Comparison of ENCODE assay signal across 25 cellular contexts in the genomic region with DNA sequence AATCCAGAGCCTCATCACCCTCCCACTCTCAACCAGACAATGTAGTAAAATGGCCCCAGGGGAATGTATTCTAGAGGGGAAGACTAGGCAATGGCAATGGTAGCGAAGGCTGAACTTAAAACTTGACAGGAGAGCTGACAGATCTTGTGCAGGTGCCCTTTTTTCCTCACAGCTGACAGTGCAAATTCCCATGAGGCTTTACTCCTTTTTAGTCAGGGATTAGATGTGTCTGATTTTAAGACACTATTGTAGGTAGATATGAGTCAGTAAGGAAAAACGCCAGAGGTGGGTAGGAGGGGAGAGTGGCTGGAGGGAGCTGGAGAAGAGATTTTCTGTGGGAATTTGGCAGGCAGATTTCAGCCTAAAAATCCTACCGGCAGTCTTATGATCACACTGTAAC. TPM values are rescaled to one million over a fixed set of nuclear protein-coding genes. Genes with fewer than 3 reads are reported as not detected.
"Had no signal": no experiment of that assay in that cellular context is flagged by ENCODE, and none has a peak within 500 bp of the region (broad histone marks: within the 10 kb centered on the region; RNA-seq: fewer than 3 reads in every experiment).

No MANE protein-coding gene starts in this region.

- DNase-seq: activated CD4-positive, alpha-beta T cell treated with anti-CD3 and anti-CD28 coated beads for 1 hour; activated CD4-positive, alpha-beta T cell treated with anti-CD3 and anti-CD28 coated beads, Interleukin-2, amount 10 ng/mL, durations not matched to agents 24 days and 14 days; activated CD4-positive, alpha-beta T cell treated with anti-CD3 and anti-CD28 coated beads, Interleukin-2, amount 50 U/mL, for 48 hours; activated CD8-positive, alpha-beta memory T cell treated with anti-CD3 and anti-CD28 coated beads, Interleukin-2, amount 10 ng/mL, durations not matched to agents 7 days and 5 days; activated effector memory CD4-positive, alpha-beta T cell treated with Interleukin-2 at 50 U/mL for 16 hours; activated naive CD4-positive, alpha-beta T cell; activated T-cell treated with anti-CD3 and anti-CD28 coated beads, Interleukin-2, amount 50 U/mL, for 24 hours; aorta; central memory CD4-positive, alpha-beta T cell; Kasumi-1; NCI-H1048; NCI-H146; NCI-H187 treated with DMSO at 0.1 percent for 48 hours; NCI-H2081 treated with DMSO at 0.1 percent for 48 hours; NCI-H2171 treated with DMSO at 0.1 percent for 48 hours; NCI-H226; NCI-H526; NCI-H82; Right ventricle myocardium superior; RPMI8226 had no signal

- H3K27ac ChIP-seq: breast epithelium, SJSA1 had no signal

- H3K27me3 ChIP-seq: SJSA1 had no signal

- H3K4me3 ChIP-seq: breast epithelium, K562, SJSA1 had no signal

- ATAC-seq: activated CD8-positive, alpha-beta memory T cell treated with anti-CD3 and anti-CD28 coated beads, Interleukin-2, amount 10 ng/mL, durations not matched to agents 7 days and 5 days; K562 had no signal

- H3K4me1 ChIP-seq: breast epithelium had no signal

- H3K9me3 ChIP-seq: breast epithelium, SJSA1 had no signal

- H3K36me3 ChIP-seq: breast epithelium, SJSA1 had no signal

RNA-seq across cellular contexts. Expression of gene CAPN6, which starts 10.7 kb away (rescaled TPM):
- total RNA-seq: activated CD4-positive, alpha-beta T cell treated with anti-CD3 and anti-CD28 coated beads, Interleukin-2, amount 10 ng/mL, durations not matched to agents 24 days and 14 days; activated CD8-positive, alpha-beta memory T cell treated with anti-CD3 and anti-CD28 coated beads, Interleukin-2, amount 10 ng/mL, durations not matched to agents 7 days and 5 days; activated T-helper 1 cell treated with anti-CD3 and anti-CD28 coated beads, Interleukin-12 subunit alpha, Interleukin-12 subunit beta, Interleukin-2, Interleukin-4 antibody, amounts not matched to agents 30 ng/mL and 10 ng/mL and 1 ng/mL, durations not matched to agents 14 hours and 24 hours and 36 hours; K562; OCI-LY7 had no signal
